1 cellular context compared by ENCODE assay signal in the genomic region with DNA sequence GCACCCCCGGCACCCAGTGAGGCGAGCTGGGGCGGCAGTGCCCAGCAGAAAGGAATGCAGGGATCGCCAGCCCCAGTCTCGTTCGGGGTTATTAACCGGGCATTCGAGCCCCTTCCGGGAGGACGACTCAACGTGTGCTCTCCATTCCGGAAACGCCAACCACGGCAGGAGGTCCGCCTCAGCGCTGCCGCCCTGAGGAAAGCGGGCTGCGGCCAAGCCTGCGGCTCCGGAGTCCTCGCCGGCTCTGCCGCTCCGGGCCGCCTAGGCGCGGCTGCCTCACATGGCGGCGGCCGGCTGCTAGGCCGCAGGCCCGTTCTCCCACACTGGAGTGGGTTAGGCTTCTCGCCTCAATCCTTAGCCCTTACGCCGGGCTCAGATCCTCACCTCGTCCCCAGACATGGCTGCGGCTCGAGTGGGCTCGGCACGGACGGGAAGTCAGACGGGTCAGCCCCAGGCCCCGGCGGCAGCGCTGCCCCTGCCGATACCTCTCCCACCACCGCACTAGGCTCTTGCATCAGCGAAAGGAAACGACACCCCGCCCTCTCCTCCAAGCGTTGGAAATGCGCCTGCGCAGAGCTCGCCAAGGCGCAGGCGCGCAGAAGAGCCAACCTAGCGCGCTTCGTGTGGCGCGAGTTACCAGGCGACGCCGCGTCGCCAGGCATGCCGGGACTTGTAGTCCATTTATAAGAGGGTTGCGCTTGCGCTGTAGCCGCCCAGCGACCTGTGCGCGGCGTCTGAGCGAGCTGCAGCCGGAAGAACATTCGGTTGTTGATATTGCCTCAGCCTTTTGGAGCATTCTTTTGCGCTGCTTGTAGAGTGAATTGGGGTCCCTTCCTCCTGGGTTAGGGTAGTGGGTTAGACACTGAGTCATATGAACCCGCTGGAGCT.
A peak's percentile ranks its signal among the peaks of the same experiment; 100 is the strongest.
TF ChIP-seq lines count a peak whose summit lies in the region.

A gene with protein sequence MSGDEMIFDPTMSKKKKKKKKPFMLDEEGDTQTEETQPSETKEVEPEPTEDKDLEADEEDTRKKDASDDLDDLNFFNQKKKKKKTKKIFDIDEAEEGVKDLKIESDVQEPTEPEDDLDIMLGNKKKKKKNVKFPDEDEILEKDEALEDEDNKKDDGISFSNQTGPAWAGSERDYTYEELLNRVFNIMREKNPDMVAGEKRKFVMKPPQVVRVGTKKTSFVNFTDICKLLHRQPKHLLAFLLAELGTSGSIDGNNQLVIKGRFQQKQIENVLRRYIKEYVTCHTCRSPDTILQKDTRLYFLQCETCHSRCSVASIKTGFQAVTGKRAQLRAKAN (minus strand): TSS at position 532 of the 888 bp plus-strand sequence. CDS start 133 bp downstream, at position 399.

TF ChIP-seq in HepG2, 621 proteins besides CTCF, POLR2A, EP300 and RAD21 (continued from another document and continues in another):
- TF ChIP-seq, protein P1, sequence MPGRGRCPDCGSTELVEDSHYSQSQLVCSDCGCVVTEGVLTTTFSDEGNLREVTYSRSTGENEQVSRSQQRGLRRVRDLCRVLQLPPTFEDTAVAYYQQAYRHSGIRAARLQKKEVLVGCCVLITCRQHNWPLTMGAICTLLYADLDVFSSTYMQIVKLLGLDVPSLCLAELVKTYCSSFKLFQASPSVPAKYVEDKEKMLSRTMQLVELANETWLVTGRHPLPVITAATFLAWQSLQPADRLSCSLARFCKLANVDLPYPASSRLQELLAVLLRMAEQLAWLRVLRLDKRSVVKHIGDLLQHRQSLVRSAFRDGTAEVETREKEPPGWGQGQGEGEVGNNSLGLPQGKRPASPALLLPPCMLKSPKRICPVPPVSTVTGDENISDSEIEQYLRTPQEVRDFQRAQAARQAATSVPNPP (CRISPR knock-in tag; IDR thresholded peaks at IDR 0.05): peak; percentile 82; the same call in 1 of the 2 replicates
- TF ChIP-seq ZNF101 (CRISPR knock-in tag; IDR thresholded peaks at IDR 0.05; ENCODE audit: borderline replicate concordance, low read depth): 0 out of 2 replicates have a peak, but pooled peaks have one; percentile 43
- TF ChIP-seq ZNF75D (CRISPR knock-in tag; IDR thresholded peaks at IDR 0.05; ENCODE audit: borderline replicate concordance): no peak
- no peak for TF ChIP-seq SNRNP70 (IDR thresholded peaks at IDR 0.05; ENCODE audit: low read depth, low read length)
- 0 out of 2 replicates have a peak, but pooled peaks have one; percentile 66 for TF ChIP-seq ZBTB8A (CRISPR knock-in tag; IDR thresholded peaks at IDR 0.05; ENCODE audit: borderline replicate concordance, low read depth)
- peak; percentile 26; the same call in 1 of the 2 replicates for TF ChIP-seq ZNF281 (CRISPR knock-in tag; IDR thresholded peaks at IDR 0.05; ENCODE audit: borderline replicate concordance)
- no peak for TF ChIP-seq NR2F6 (IDR thresholded peaks at IDR 0.05)
- TF ChIP-seq NR2F6 (CRISPR knock-in tag; IDR thresholded peaks at IDR 0.05): peak; percentile 33; the same call in 1 of the 2 replicates
- TF ChIP-seq HOXA7 (CRISPR knock-in tag; IDR thresholded peaks at IDR 0.05): no peak
- no peak for TF ChIP-seq TRIM24 (CRISPR knock-in tag; IDR thresholded peaks at IDR 0.05)
- no peak for TF ChIP-seq MBNL3 (CRISPR knock-in tag; conservative IDR thresholded peaks at IDR 0.05)
- no peak; the same call in 1 of the 2 replicates for TF ChIP-seq ZNF3 (CRISPR knock-in tag; IDR thresholded peaks at IDR 0.05)
- peak; percentile 98 for TF ChIP-seq MXD3 (CRISPR knock-in tag; IDR thresholded peaks at IDR 0.05)
- peak; percentile 95 for TF ChIP-seq ZFYVE20 (CRISPR knock-in tag; IDR thresholded peaks at IDR 0.05; ENCODE audit: borderline replicate concordance, low read depth)
- TF ChIP-seq DBP (CRISPR knock-in tag; IDR thresholded peaks at IDR 0.05; ENCODE audit: not compliant biosample characterization): peak; percentile 97
- peak; percentile 99 for TF ChIP-seq ZNF350 (CRISPR knock-in tag; IDR thresholded peaks at IDR 0.05; ENCODE audit: borderline replicate concordance, low read depth)
- peak; percentile 96 for TF ChIP-seq TP53 (CRISPR knock-in tag; conservative IDR thresholded peaks at IDR 0.05)
- TF ChIP-seq, protein P2, sequence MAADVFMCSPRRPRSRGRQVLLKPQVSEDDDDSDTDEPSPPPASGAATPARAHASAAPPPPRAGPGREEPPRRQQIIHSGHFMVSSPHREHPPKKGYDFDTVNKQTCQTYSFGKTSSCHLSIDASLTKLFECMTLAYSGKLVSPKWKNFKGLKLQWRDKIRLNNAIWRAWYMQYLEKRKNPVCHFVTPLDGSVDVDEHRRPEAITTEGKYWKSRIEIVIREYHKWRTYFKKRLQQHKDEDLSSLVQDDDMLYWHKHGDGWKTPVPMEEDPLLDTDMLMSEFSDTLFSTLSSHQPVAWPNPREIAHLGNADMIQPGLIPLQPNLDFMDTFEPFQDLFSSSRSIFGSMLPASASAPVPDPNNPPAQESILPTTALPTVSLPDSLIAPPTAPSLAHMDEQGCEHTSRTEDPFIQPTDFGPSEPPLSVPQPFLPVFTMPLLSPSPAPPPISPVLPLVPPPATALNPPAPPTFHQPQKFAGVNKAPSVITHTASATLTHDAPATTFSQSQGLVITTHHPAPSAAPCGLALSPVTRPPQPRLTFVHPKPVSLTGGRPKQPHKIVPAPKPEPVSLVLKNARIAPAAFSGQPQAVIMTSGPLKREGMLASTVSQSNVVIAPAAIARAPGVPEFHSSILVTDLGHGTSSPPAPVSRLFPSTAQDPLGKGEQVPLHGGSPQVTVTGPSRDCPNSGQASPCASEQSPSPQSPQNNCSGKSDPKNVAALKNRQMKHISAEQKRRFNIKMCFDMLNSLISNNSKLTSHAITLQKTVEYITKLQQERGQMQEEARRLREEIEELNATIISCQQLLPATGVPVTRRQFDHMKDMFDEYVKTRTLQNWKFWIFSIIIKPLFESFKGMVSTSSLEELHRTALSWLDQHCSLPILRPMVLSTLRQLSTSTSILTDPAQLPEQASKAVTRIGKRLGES (CRISPR knock-in tag; IDR thresholded peaks at IDR 0.05; ENCODE audit: borderline replicate concordance): no peak
- TF ChIP-seq, protein P3, sequence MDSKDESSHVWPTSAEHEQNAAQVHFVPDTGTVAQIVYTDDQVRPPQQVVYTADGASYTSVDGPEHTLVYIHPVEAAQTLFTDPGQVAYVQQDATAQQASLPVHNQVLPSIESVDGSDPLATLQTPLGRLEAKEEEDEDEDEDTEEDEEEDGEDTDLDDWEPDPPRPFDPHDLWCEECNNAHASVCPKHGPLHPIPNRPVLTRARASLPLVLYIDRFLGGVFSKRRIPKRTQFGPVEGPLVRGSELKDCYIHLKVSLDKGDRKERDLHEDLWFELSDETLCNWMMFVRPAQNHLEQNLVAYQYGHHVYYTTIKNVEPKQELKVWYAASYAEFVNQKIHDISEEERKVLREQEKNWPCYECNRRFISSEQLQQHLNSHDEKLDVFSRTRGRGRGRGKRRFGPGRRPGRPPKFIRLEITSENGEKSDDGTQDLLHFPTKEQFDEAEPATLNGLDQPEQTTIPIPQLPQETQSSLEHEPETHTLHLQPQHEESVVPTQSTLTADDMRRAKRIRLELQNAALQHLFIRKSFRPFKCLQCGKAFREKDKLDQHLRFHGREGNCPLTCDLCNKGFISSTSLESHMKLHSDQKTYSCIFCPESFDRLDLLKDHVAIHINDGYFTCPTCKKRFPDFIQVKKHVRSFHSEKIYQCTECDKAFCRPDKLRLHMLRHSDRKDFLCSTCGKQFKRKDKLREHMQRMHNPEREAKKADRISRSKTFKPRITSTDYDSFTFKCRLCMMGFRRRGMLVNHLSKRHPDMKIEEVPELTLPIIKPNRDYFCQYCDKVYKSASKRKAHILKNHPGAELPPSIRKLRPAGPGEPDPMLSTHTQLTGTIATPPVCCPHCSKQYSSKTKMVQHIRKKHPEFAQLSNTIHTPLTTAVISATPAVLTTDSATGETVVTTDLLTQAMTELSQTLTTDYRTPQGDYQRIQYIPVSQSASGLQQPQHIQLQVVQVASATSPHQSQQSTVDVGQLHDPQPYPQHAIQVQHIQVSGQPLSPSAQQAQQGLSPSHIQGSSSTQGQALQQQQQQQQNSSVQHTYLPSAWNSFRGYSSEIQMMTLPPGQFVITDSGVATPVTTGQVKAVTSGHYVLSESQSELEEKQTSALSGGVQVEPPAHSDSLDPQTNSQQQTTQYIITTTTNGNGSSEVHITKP (CRISPR knock-in tag; IDR thresholded peaks at IDR 0.05; ENCODE audit: low read depth): peak; percentile 85
- TF ChIP-seq NKX3-1 (CRISPR knock-in tag; IDR thresholded peaks at IDR 0.05): peak; percentile 91
- TF ChIP-seq ZFP37 (CRISPR knock-in tag; IDR thresholded peaks at IDR 0.05; ENCODE audit: borderline replicate concordance): peak; percentile 88; the same call in 1 of the 2 replicates
- peak; percentile 100 for TF ChIP-seq E2F1 (CRISPR knock-in tag; IDR thresholded peaks at IDR 0.05)
- peak; percentile 90; the same call in 1 of the 2 replicates for TF ChIP-seq ZNF598 (CRISPR knock-in tag; IDR thresholded peaks at IDR 0.05; ENCODE audit: borderline replicate concordance)
- peak; percentile 83 for TF ChIP-seq HNRNPL (IDR thresholded peaks at IDR 0.05; ENCODE audit: low read depth, low read length)
- peak; percentile 99 for TF ChIP-seq ZNF883 (CRISPR knock-in tag; IDR thresholded peaks at IDR 0.05; ENCODE audit: not compliant biosample characterization)
- TF ChIP-seq KDM2A (CRISPR knock-in tag; IDR thresholded peaks at IDR 0.05; ENCODE audit: borderline replicate concordance, low read depth): peak; percentile 94
- peak; percentile 88 for TF ChIP-seq ZHX2 (IDR thresholded peaks at IDR 0.05; ENCODE audit: low read depth)
- peak; percentile 96; the same call in 1 of the 2 replicates for TF ChIP-seq ZHX2 (CRISPR knock-in tag; IDR thresholded peaks at IDR 0.05; ENCODE audit: borderline replicate concordance)
- TF ChIP-seq ZNF839 (CRISPR knock-in tag; IDR thresholded peaks at IDR 0.05; ENCODE audit: borderline replicate concordance): peak; percentile 98
- peak; percentile 84; the same call in 1 of the 2 replicates for TF ChIP-seq ZNF747 (CRISPR knock-in tag; IDR thresholded peaks at IDR 0.05; ENCODE audit: borderline replicate concordance)
